In genomic region chr1:235329139-235329808, GRCh38 we compare ENCODE assay signal across 9 cellular contexts. TPM values are rescaled to one million over a fixed set of nuclear protein-coding genes. Genes with fewer than 3 reads are reported as not detected.
DNase-seq lines count a peak whose midpoint lies in the region; ATAC-seq, FAIRE-seq and TF ChIP-seq lines count a peak whose summit lies in the region.
"Had no signal": no experiment of that assay in that cellular context is flagged by ENCODE, and none has a peak within 500 bp of the region (broad histone marks: within the 10 kb centered on the region; RNA-seq: fewer than 3 reads in every experiment).

No MANE protein-coding gene starts in this region.

- H2AFZ ChIP-seq in astrocyte (ENCODE audit: low read depth, low read length) (peak overlapping the region; percentile 65), keratinocyte (ENCODE audit: control insufficient read depth, low read length) (peak overlapping the region; percentile 91)

- no peak for FAIRE-seq in astrocyte (lab: Jason Lieb, UNC)
- FAIRE-seq in keratinocyte (lab: Jason Lieb, UNC), result no peak

- 1 to 2% methylated on average over 20 of the region's 20 CpGs for WGBS in heart right ventricle, 2 donors

- peak in 2 of 9 donors; percentile 11 to 17 for TF ChIP-seq CTCF in heart right ventricle (IDR thresholded peaks at IDR 0.05)
- TF ChIP-seq CTCF in astrocyte (IDR thresholded peaks at IDR 0.05; ENCODE audit: insufficient read depth, low read depth, low read length), result no peak
- TF ChIP-seq CTCF in keratinocyte (optimal IDR thresholded peaks at IDR 0.05 in 1 of 3, IDR thresholded peaks at IDR 0.05 in 1 of 3, conservative IDR thresholded peaks at IDR 0.05 in 1 of 3; ENCODE audit: extremely low read depth in 1 of 3, insufficient read depth in 2 of 3, low read length in 3 of 3), result peak; percentile 0 to 31 (median 16)

- H3K9me3 ChIP-seq in heart right ventricle, result no peaks in the 10 kb centered on the region
- no peaks in the 10 kb centered on the region for H3K9me3 ChIP-seq in astrocyte (ENCODE audit: insufficient read depth, low read depth, low read length)
- no peaks in the 10 kb centered on the region for H3K9me3 ChIP-seq in keratinocyte (ENCODE audit: control insufficient read depth, low read depth, low read length)

- H3K36me3 Mint-ChIP-seq in astrocyte (ENCODE audit: low read depth, unreplicated experiment), result peaks cover 4% of the 10 kb centered on the region

- no peak overlapping the region for H3K4me3 Mint-ChIP-seq in astrocyte (ENCODE audit: unreplicated experiment)
- H3K4me3 Mint-ChIP-seq: stimulated activated naive CD8-positive, alpha-beta T cell treated with anti-CD3 and anti-CD28 coated beads, Interleukin-15, Interleukin-2, amounts not matched to agents 100 ng/mL and 50 ng/mL, for 24 hours had no signal

- intact Hi-C loops in heart right ventricle (cut with DNase I), result loop anchor here in 8 of 10 donors (2.0 to 10.0 kb wide), 11 partner anchors 38 to 200 kb away; partner anchors contain the start of genes TBCE (in 4 of the 8), B3GALNT2 (in 1 of the 8) and TOMM20 (in 1 of the 8)
- intact Hi-C loops in cardiac septum (cut with DNase I), result loop anchor here (5.0 kb wide), 3 partner anchors 77 to 173 kb away; partner anchors contain the start of gene B3GALNT2

- H3K36me3 ChIP-seq in heart right ventricle (peaks cover 0 to 5% (median 0%) of the 10 kb centered on the region in 9 donors), astrocyte (ENCODE audit: insufficient read depth, low read length) (no peaks in the 10 kb centered on the region), keratinocyte (ENCODE audit: control insufficient read depth in 2 of 2, extremely low read depth in 1 of 2, insufficient read depth in 2 of 2, low read length in 2 of 2) (peaks cover 0 to 4% of the 10 kb centered on the region in 2 experiments)

- DNase-seq in heart right ventricle (no peak), cardiac septum (ENCODE audit: low spot score) (no peak), RPMI7951 (ENCODE audit: low read depth) (peak; percentile 36), astrocyte (ENCODE audit: low read depth) (peak; percentile 28), keratinocyte (ENCODE audit: low read depth, low spot score) (no peak), inferior parietal cortex (ENCODE audit: extremely low spot score) (no peak)
- peak; percentile 49 for DNase-seq in stimulated activated CD4-positive, alpha-beta T cell treated with anti-CD3 and anti-CD28 coated beads, Interleukin-4, amount 100 ng/mL, for 24 hours

- H3K9ac ChIP-seq in astrocyte (ENCODE audit: low read length), result peak overlapping the region; percentile 95
- peak overlapping the region; percentile 91 for H3K9ac ChIP-seq in keratinocyte (ENCODE audit: control insufficient read depth, extremely low read depth, insufficient read depth, low read length)

- peaks cover 45% of the 10 kb centered on the region for H4K20me1 ChIP-seq in astrocyte (ENCODE audit: insufficient read depth, low read length)
- H4K20me1 ChIP-seq in keratinocyte (ENCODE audit: control insufficient read depth, extremely low read depth, insufficient read depth, low read length), result no peaks in the 10 kb centered on the region

- dilution Hi-C loops in keratinocyte (cut with MboI; ENCODE audit: extremely low pct_ligation_motif_present, low sequenced_read_pairs), result no loop called here

- no peak overlapping the region for H3K27ac Mint-ChIP-seq in astrocyte (ENCODE audit: unreplicated experiment)
- H3K27ac Mint-ChIP-seq: stimulated activated naive CD8-positive, alpha-beta T cell treated with anti-CD3 and anti-CD28 coated beads, Interleukin-15, Interleukin-2, amounts not matched to agents 100 ng/mL and 50 ng/mL, for 24 hours had no signal

- H3K9me3 Mint-ChIP-seq in astrocyte (ENCODE audit: unreplicated experiment), result no peaks in the 10 kb centered on the region
- H3K9me3 Mint-ChIP-seq: stimulated activated naive CD8-positive, alpha-beta T cell treated with anti-CD3 and anti-CD28 coated beads, Interleukin-15, Interleukin-2, amounts not matched to agents 100 ng/mL and 50 ng/mL, for 24 hours had no signal

- peak overlapping the region; percentile 41 to 97 (median 84) for H3K4me3 ChIP-seq in heart right ventricle
- H3K4me3 ChIP-seq in astrocyte (ENCODE audit: insufficient read depth, low read depth, low read length), result peak overlapping the region; percentile 93
- H3K4me3 ChIP-seq in keratinocyte (ENCODE audit: control insufficient read depth in 2 of 3, extremely low read depth in 1 of 3, insufficient read depth in 2 of 3, low read depth in 1 of 3, low read length in 3 of 3), result peak overlapping the region; percentile 87 to 97 (median 92)

- peaks cover 0 to 67% (median 58%) of the 10 kb centered on the region in 9 donors for H3K4me1 ChIP-seq in heart right ventricle
- H3K4me1 ChIP-seq in astrocyte (ENCODE audit: insufficient read depth, low read length), result peaks cover 14% of the 10 kb centered on the region
- H3K4me1 ChIP-seq in keratinocyte (ENCODE audit: control insufficient read depth, extremely low read depth, insufficient read depth, low read length), result peaks cover 30% of the 10 kb centered on the region

- H3K27me3 ChIP-seq in heart right ventricle (no peaks in the 10 kb centered on the region), astrocyte (ENCODE audit: insufficient read depth, low read length) (no peaks in the 10 kb centered on the region), keratinocyte (ENCODE audit: control insufficient read depth, extremely low read depth, insufficient read depth, low read length) (no peaks in the 10 kb centered on the region)

- H3K4me2 ChIP-seq in astrocyte (ENCODE audit: low read length) (peak overlapping the region; percentile 89), keratinocyte (ENCODE audit: control insufficient read depth, extremely low read depth, insufficient read depth, low read depth, low read length) (peak overlapping the region; percentile 80)

- H3K27ac ChIP-seq in heart right ventricle (peak overlapping the region; percentile 84 to 95 (median 91)), astrocyte (ENCODE audit: low read depth, low read length) (peak overlapping the region; percentile 97), keratinocyte (ENCODE audit: control insufficient read depth, insufficient read depth, low read length) (peak overlapping the region; percentile 95)

- peaks cover 26% of the 10 kb centered on the region for H3K4me1 Mint-ChIP-seq in astrocyte (ENCODE audit: low read depth, unreplicated experiment)

- H3K27me3 Mint-ChIP-seq in astrocyte (ENCODE audit: low read depth, unreplicated experiment), result no peaks in the 10 kb centered on the region
- H3K27me3 Mint-ChIP-seq: stimulated activated naive CD8-positive, alpha-beta T cell treated with anti-CD3 and anti-CD28 coated beads, Interleukin-15, Interleukin-2, amounts not matched to agents 100 ng/mL and 50 ng/mL, for 24 hours had no signal

- H3K79me2 ChIP-seq in astrocyte (ENCODE audit: insufficient read depth, low read length) (peaks cover 87% of the 10 kb centered on the region), keratinocyte (ENCODE audit: control insufficient read depth, insufficient read depth, low read length) (peaks cover 83% of the 10 kb centered on the region)

- ATAC-seq in heart right ventricle (no peak), HG03060 (IDR thresholded peaks at IDR 0.05; ENCODE audit: low read depth, unreplicated experiment) (peak; percentile 11)

- no peaks in the 10 kb centered on the region for H3K9me1 ChIP-seq in keratinocyte (ENCODE audit: control insufficient read depth, extremely low read depth, insufficient read depth, low read length)

RNA-seq across cellular contexts. Expression of gene GGPS1, which starts 0.9 kb away (rescaled TPM):
- total RNA-seq in heart right ventricle (10 to 100 TPM; 27.6 to 40.0 (median 35.0) TPM), cardiac septum (36.2 TPM), astrocyte (34.8 and 39.1 TPM in 2 replicates)
- polyA plus RNA-seq in heart right ventricle (10 to 100 TPM; 21.0 to 25.5 TPM), keratinocyte (28.4 to 40.8 TPM (median 33.1 TPM) in 3 replicates)
- total RNA-seq in RPMI7951 (2014; rRNA removed; shearing (Covaris generic)), result 30.0 and 37.7 TPM in 2 replicates
- 25.4 TPM for polyA plus RNA-seq in keratinocyte (2011; ENCODE audit: low read depth)
- polyA plus RNA-seq in keratinocyte (2011; cell fraction: cytosol; rRNA removed), result 35.3 and 64.9 TPM in 2 replicates
- polyA plus RNA-seq in keratinocyte (2011; cell fraction: nucleus; rRNA removed), result 20.9 and 22.3 TPM in 2 replicates
- polyA plus RNA-seq in keratinocyte (2012; ENCODE audit: low replicate concordance), result 27.7 and 28.7 TPM in 2 replicates
- 7.4 to 23.9 TPM (median 20.2 TPM) in 3 replicates for polyA minus RNA-seq in keratinocyte
- 18.6 TPM for polyA minus RNA-seq in keratinocyte (2011; cell fraction: cytosol; rRNA and poly(A)+ RNA removed)
- 4.2 and 9.5 TPM in 2 replicates for polyA minus RNA-seq in keratinocyte (2011; cell fraction: nucleus; rRNA and poly(A)+ RNA removed)

RNA-seq across cellular contexts. Expression of gene ARID4B, which starts 1.3 kb away (rescaled TPM):
- total RNA-seq in heart right ventricle (10 to 100 TPM; 12.2 to 21.5 (median 15.5) TPM), cardiac septum (17.6 TPM), astrocyte (35.9 and 38.6 TPM in 2 replicates)
- polyA plus RNA-seq in heart right ventricle (10 to 100 TPM in 1 of 2 donors, 1 to 10 TPM in 1; 4.8 to 17.8 TPM), keratinocyte (7.3 to 12.7 TPM (median 9.1 TPM) in 3 replicates)
- total RNA-seq in RPMI7951 (2014; rRNA removed; shearing (Covaris generic)), result 13.2 and 16.9 TPM in 2 replicates
- 48.0 TPM for polyA plus RNA-seq in keratinocyte (2011; ENCODE audit: low read depth)
- 4.9 and 6.8 TPM in 2 replicates for polyA plus RNA-seq in keratinocyte (2011; cell fraction: cytosol; rRNA removed)
- 18.2 and 20.3 TPM in 2 replicates for polyA plus RNA-seq in keratinocyte (2011; cell fraction: nucleus; rRNA removed)
- 10.0 and 14.7 TPM in 2 replicates for polyA plus RNA-seq in keratinocyte (2012; ENCODE audit: low replicate concordance)
- 9.9 to 17.2 TPM (median 10.4 TPM) in 3 replicates for polyA minus RNA-seq in keratinocyte
- polyA minus RNA-seq in keratinocyte (2011; cell fraction: cytosol; rRNA and poly(A)+ RNA removed), result 7.5 TPM
- 28.1 and 49.2 TPM in 2 replicates for polyA minus RNA-seq in keratinocyte (2011; cell fraction: nucleus; rRNA and poly(A)+ RNA removed)

RNA-seq across cellular contexts. Expression of gene TBCE, which starts 38.0 kb away (rescaled TPM):
- total RNA-seq in heart right ventricle (10 to 100 TPM in 9 of 10 donors, 1 to 10 TPM in 1; 9.0 to 24.2 (median 20.0) TPM), cardiac septum (15.2 TPM), astrocyte (28.3 and 36.3 TPM in 2 replicates)
- polyA plus RNA-seq in heart right ventricle (10 to 100 TPM; 15.5 to 42.9 TPM), keratinocyte (19.4 to 27.5 TPM (median 20.9 TPM) in 3 replicates)
- 18.1 and 20.3 TPM in 2 replicates for total RNA-seq in RPMI7951 (2014; rRNA removed; shearing (Covaris generic))
- 6.3 TPM for polyA plus RNA-seq in keratinocyte (2011; ENCODE audit: low read depth)
- 15.8 and 25.9 TPM in 2 replicates for polyA plus RNA-seq in keratinocyte (2011; cell fraction: cytosol; rRNA removed)
- 28.4 and 31.1 TPM in 2 replicates for polyA plus RNA-seq in keratinocyte (2011; cell fraction: nucleus; rRNA removed)
- 26.2 and 28.6 TPM in 2 replicates for polyA plus RNA-seq in keratinocyte (2012; ENCODE audit: low replicate concordance)
- polyA minus RNA-seq in keratinocyte, result 2.3 to 16.5 TPM (median 12.0 TPM) in 3 replicates
- 8.4 TPM for polyA minus RNA-seq in keratinocyte (2011; cell fraction: cytosol; rRNA and poly(A)+ RNA removed)
- 13.6 and 19.9 TPM in 2 replicates for polyA minus RNA-seq in keratinocyte (2011; cell fraction: nucleus; rRNA and poly(A)+ RNA removed)

Comparison
In these comparisons a context has a peak if more than half of its experiments do, and no peak if none do; other contexts are left out.
1. DNase-seq: peak in RPMI7951 (single experiment), astrocyte (single experiment) and stimulated activated CD4-positive, alpha-beta T cell treated with anti-CD3 and anti-CD28 coated beads, Interleukin-4, amount 100 ng/mL, for 24 hours (single experiment); none in heart right ventricle (0 of 2), cardiac septum (single experiment), keratinocyte (single experiment) and inferior parietal cortex (single experiment).
2. Peak in every context shown above with its lines, with median percentiles within 50 percentile points of each other: H3K27ac ChIP-seq and H3K4me3 ChIP-seq.